ENCODE assay signal across 8 cellular contexts in genomic region chr11:114075891-114076441, GRCh38. TPM values are rescaled to one million over a fixed set of nuclear protein-coding genes. Genes with fewer than 3 reads are reported as not detected.
A peak's percentile ranks its signal among the peaks of the same experiment; 100 is the strongest.
DNase-seq lines count a peak whose midpoint lies in the region; ATAC-seq and TF ChIP-seq lines count a peak whose summit lies in the region.

No MANE protein-coding gene starts in this region.

- H3K4me1 ChIP-seq in right cardiac atrium (ENCODE audit: control insufficient read depth, insufficient read depth, low read length): peaks cover 58% of the 10 kb centered on the region
- H3K4me1 ChIP-seq in smooth muscle cell (ENCODE audit: low read depth): peaks cover 47% of the 10 kb centered on the region

- H3K27me3 ChIP-seq in MG63 (peaks cover 13% of the 10 kb centered on the region; the same call in 1 of the 2 replicates), right cardiac atrium (ENCODE audit: control insufficient read depth, insufficient read depth) (no peaks in the 10 kb centered on the region), smooth muscle cell (ENCODE audit: low read depth) (peaks cover 31% of the 10 kb centered on the region)

- no peaks in the 10 kb centered on the region for H3K9me3 Mint-ChIP-seq in activated naive CD4-positive, alpha-beta T cell treated with anti-CD3 and anti-CD28 coated beads, Interleukin-2, amount 10 ng/mL, durations not matched to agents 7 days and 5 days

- H3K4me1 Mint-ChIP-seq in activated naive CD4-positive, alpha-beta T cell treated with anti-CD3 and anti-CD28 coated beads, Interleukin-2, amount 10 ng/mL, durations not matched to agents 7 days and 5 days: peaks cover 83% of the 10 kb centered on the region

- 28% methylated on average over 18 of the region's 18 CpGs for WGBS in right cardiac atrium
- WGBS in smooth muscle cell (ENCODE audit: low lambda C conversion rate): 18% methylated on average over 18 of the region's 18 CpGs

- H3K9me3 ChIP-seq in MG63 (no peaks in the 10 kb centered on the region), right cardiac atrium (ENCODE audit: control insufficient read depth, low read length) (no peaks in the 10 kb centered on the region), smooth muscle cell (replicated peaks; ENCODE audit: low read depth) (no peaks in the 10 kb centered on the region)

- peaks cover 4% of the 10 kb centered on the region for H3K36me3 Mint-ChIP-seq in activated naive CD4-positive, alpha-beta T cell treated with anti-CD3 and anti-CD28 coated beads, Interleukin-2, amount 10 ng/mL, durations not matched to agents 7 days and 5 days

- no peaks in the 10 kb centered on the region for H3K36me3 ChIP-seq in MG63
- H3K36me3 ChIP-seq in smooth muscle cell (ENCODE audit: low read depth): no peaks in the 10 kb centered on the region

- H3K27ac Mint-ChIP-seq in activated naive CD4-positive, alpha-beta T cell treated with anti-CD3 and anti-CD28 coated beads, Interleukin-2, amount 10 ng/mL, durations not matched to agents 7 days and 5 days: peak overlapping the region; percentile 84

- peak overlapping the region; percentile 81 for H3K4me2 ChIP-seq in smooth muscle cell

- DNase-seq in DMS114 treated with DMSO at 0.1 percent for 48 hours (lab: John Stamatoyannopoulos, UW; ENCODE audit: unreplicated experiment) (peak; percentile 15), MG63 (peak; percentile 49), right cardiac atrium (peak; percentile 60 to 80 (median 71)), smooth muscle cell (lab: John Stamatoyannopoulos, UW; ENCODE audit: unreplicated experiment) (no peak), NCI-H1694 treated with DMSO at 0.1 percent for 48 hours (lab: John Stamatoyannopoulos, UW) (no peak), amniotic stem cell (lab: John Stamatoyannopoulos, UW) (no peak)
- DNase-seq in activated naive CD4-positive, alpha-beta T cell treated with anti-CD3 and anti-CD28 coated beads, Interleukin-2, amount 10 ng/mL, durations not matched to agents 7 days and 5 days: peak; percentile 49

- no peak overlapping the region for H3K9ac ChIP-seq in smooth muscle cell (ENCODE audit: low read depth)

- CTCF ChIA-PET in activated naive CD4-positive, alpha-beta T cell treated with anti-CD3 and anti-CD28 coated beads, Interleukin-2, amount 10 ng/mL, durations not matched to agents 7 days and 5 days (lab: Charles Lee): no interaction called here

- H2AFZ ChIP-seq in smooth muscle cell (ENCODE audit: low read depth): no peak overlapping the region

- no peaks in the 10 kb centered on the region for H3K79me2 ChIP-seq in smooth muscle cell (ENCODE audit: low read depth)

- TF ChIP-seq CTCF in smooth muscle cell (IDR thresholded peaks at IDR 0.05; ENCODE audit: borderline replicate concordance, insufficient read depth, poor library complexity, severe bottlenecking): peak; percentile 61

- peaks cover 8% of the 10 kb centered on the region for H3F3A ChIP-seq in smooth muscle cell (ENCODE audit: low read depth)

- H3K4me3 ChIP-seq in MG63 (no peak overlapping the region), right cardiac atrium (ENCODE audit: low read length) (no peak overlapping the region), smooth muscle cell (no peak overlapping the region)

- ATAC-seq in right cardiac atrium (no peak), GM19463 (IDR thresholded peaks at IDR 0.05; ENCODE audit: unreplicated experiment) (no peak)

- H4K20me1 ChIP-seq in smooth muscle cell (ENCODE audit: low read depth): no peaks in the 10 kb centered on the region

- intact Hi-C loops in right cardiac atrium (cut with DNase I): loop anchor here in 1 of 4 donors (10.0 kb wide), 1 partner anchor 89 kb away; no protein-coding TSS in a partner anchor

- peak overlapping the region; percentile 13 for H3K4me3 Mint-ChIP-seq in activated naive CD4-positive, alpha-beta T cell treated with anti-CD3 and anti-CD28 coated beads, Interleukin-2, amount 10 ng/mL, durations not matched to agents 7 days and 5 days

- peaks cover 51% of the 10 kb centered on the region for H3K27me3 Mint-ChIP-seq in activated naive CD4-positive, alpha-beta T cell treated with anti-CD3 and anti-CD28 coated beads, Interleukin-2, amount 10 ng/mL, durations not matched to agents 7 days and 5 days

- H3K27ac ChIP-seq in right cardiac atrium (ENCODE audit: low read length) (peak overlapping the region; percentile 66), smooth muscle cell (ENCODE audit: low read depth) (no peak overlapping the region)

RNA-seq across cellular contexts. Expression of gene ZBTB16, which starts 16.5 kb away (rescaled TPM):
- not detected in 2 replicates for total RNA-seq in MG63 (2014; rRNA removed; shearing (Covaris generic); ENCODE audit: low replicate concordance)
- total RNA-seq in right cardiac atrium (10 to 100 TPM; 61.5 to 89.7 (median 79.4) TPM), smooth muscle cell (not detected in 2 replicates)
- polyA plus RNA-seq in right cardiac atrium (49.8 TPM), smooth muscle cell (0.50 TPM in 1 of 2 replicates, not detected in the other)

Comparison
In these comparisons a context has a peak if more than half of its experiments do, and no peak if none do; other contexts are left out.
1. DNase-seq: peak in DMS114 treated with DMSO at 0.1 percent for 48 hours (single experiment), MG63 (single experiment), activated naive CD4-positive, alpha-beta T cell treated with anti-CD3 and anti-CD28 coated beads, Interleukin-2, amount 10 ng/mL, durations not matched to agents 7 days and 5 days (single experiment) and right cardiac atrium (3 of 3); none in smooth muscle cell (single experiment), NCI-H1694 treated with DMSO at 0.1 percent for 48 hours (single experiment) and amniotic stem cell (single experiment).
2. RNA of gene ZBTB16, which starts 16.5 kb away (total RNA-seq): 61.5 to 89.7 TPM in right cardiac atrium; not detected in MG63 and not detected in smooth muscle cell; every median in the first group is over 10 times any median in the second.